Comparison of ENCODE assay signal across 23 cellular contexts in genomic region chr11:47306484-47306844, GRCh38. TPM values are rescaled to one million over a fixed set of nuclear protein-coding genes. Genes with fewer than 3 reads are reported as not detected.
DNase-seq lines count a peak whose midpoint lies in the region; ATAC-seq and TF ChIP-seq lines count a peak whose summit lies in the region.
"Had no signal": no experiment of that assay in that cellular context is flagged by ENCODE, and none has a peak within 500 bp of the region (broad histone marks: within the 10 kb centered on the region; RNA-seq: fewer than 3 reads in every experiment).

No MANE protein-coding gene starts in this region.

- peaks cover 8% of the 10 kb centered on the region for H3K9me3 ChIP-seq in A673 (ENCODE audit: low read depth, low read length, poor library complexity, severe bottlenecking)
- H3K9me3 ChIP-seq in gastrocnemius medialis: no peaks in the 10 kb centered on the region
- H3K9me3 ChIP-seq in transverse colon: peaks cover 0 to 4% of the 10 kb centered on the region in 2 donors

- in situ Hi-C loops in gastrocnemius medialis (cut with MboI; ENCODE audit: low sequenced_read_pairs in 4 of 4): no loop called here
- in situ Hi-C loops in transverse colon (cut with MboI; ENCODE audit: low pct_ligation_motif_present in 1 of 4, low pct_unique_long_range_greater_than_20kb in 1 of 4, low sequenced_read_pairs in 3 of 4): no loop called here

- TF ChIP-seq EP300 in transverse colon (IDR thresholded peaks at IDR 0.05; ENCODE audit: low read depth): no peak

- peak overlapping the region; percentile 84 for H3K27ac Mint-ChIP-seq in glutamatergic neuron (ENCODE audit: unreplicated experiment)
- H3K27ac Mint-ChIP-seq: activated CD4-positive, alpha-beta T cell treated with anti-CD3 and anti-CD28 coated beads, Interleukin-2, amount 10 ng/mL, durations not matched to agents 7 days and 5 days; activated naive CD8-positive, alpha-beta T cell treated with anti-CD3 and anti-CD28 coated beads for 36 hours; activated T-helper 17 cell treated with anti-CD3 and anti-CD28 coated beads, Interleukin-2, amount 50 U/mL, for 72 hours; natural killer cell had no signal

- peaks cover 21% of the 10 kb centered on the region for H3K36me3 Mint-ChIP-seq in glutamatergic neuron (ENCODE audit: unreplicated experiment)

- H3K27ac ChIP-seq in A673 (ENCODE audit: low read depth, low read length, poor library complexity, severe bottlenecking) (peak overlapping the region; percentile 31), gastrocnemius medialis (peak overlapping the region; percentile 4 to 81 (median 40)), transverse colon (no peak overlapping the region)
- H3K27ac ChIP-seq: C4-2B, VCaP had no signal

- H3K27me3 Mint-ChIP-seq in glutamatergic neuron (ENCODE audit: unreplicated experiment): peaks cover 3% of the 10 kb centered on the region
- H3K27me3 Mint-ChIP-seq: activated CD4-positive, alpha-beta T cell treated with anti-CD3 and anti-CD28 coated beads, Interleukin-2, amount 10 ng/mL, durations not matched to agents 7 days and 5 days; activated naive CD8-positive, alpha-beta T cell treated with anti-CD3 and anti-CD28 coated beads for 36 hours; activated T-helper 17 cell treated with anti-CD3 and anti-CD28 coated beads, Interleukin-2, amount 50 U/mL, for 72 hours; IgD-negative memory B cell had no signal

- TF ChIP-seq POLR2A in gastrocnemius medialis (IDR thresholded peaks at IDR 0.05) (no peak), transverse colon (IDR thresholded peaks at IDR 0.05) (no peak)

- POLR2A ChIA-PET in A673 (lab: Charles Lee; ENCODE audit: low non-redundant PET): interaction anchor here (0.6 kb wide), 1 partner anchor 47 kb away, joined by 5 read pairs; no protein-coding TSS in a partner anchor

- no TSS peak for BruUV-seq in A673 (replicated peaks; lab: Mats Ljungman, UMichigan)

- DNase-seq in A673 (ENCODE audit: low spot score) (no peak), NCI-H524 treated with DMSO at 0.1 percent for 48 hours (lab: John Stamatoyannopoulos, UW) (peak; percentile 68), glutamatergic neuron (no peak), gastrocnemius medialis (no peak), GF-D8 (lab: John Stamatoyannopoulos, UW) (no peak), transverse colon (no peak), NCI-H345 treated with DMSO at 0.1 percent for 48 hours (lab: John Stamatoyannopoulos, UW; ENCODE audit: unreplicated experiment) (no peak)
- DNase-seq: ACHN; activated CD4-positive, alpha-beta T cell treated with anti-CD3 and anti-CD28 coated beads, Interleukin-2, amount 10 ng/mL, durations not matched to agents 7 days and 5 days; activated naive CD8-positive, alpha-beta T cell treated with anti-CD3 and anti-CD28 coated beads for 36 hours; H7; natural killer cell; NCI-H1417; NCI-H2081 treated with DMSO at 0.1 percent for 48 hours; NCI-H510A treated with DMSO at 0.1 percent for 48 hours; sigmoid colon had no signal

- peak overlapping the region; percentile 16 for H3K4me3 Mint-ChIP-seq in glutamatergic neuron (ENCODE audit: unreplicated experiment)
- H3K4me3 Mint-ChIP-seq: activated CD4-positive, alpha-beta T cell treated with anti-CD3 and anti-CD28 coated beads, Interleukin-2, amount 10 ng/mL, durations not matched to agents 7 days and 5 days; activated naive CD8-positive, alpha-beta T cell treated with anti-CD3 and anti-CD28 coated beads for 36 hours; activated T-helper 17 cell treated with anti-CD3 and anti-CD28 coated beads, Interleukin-2, amount 50 U/mL, for 72 hours; IgD-negative memory B cell; natural killer cell had no signal

- H3K4me3 ChIP-seq in A673 (ENCODE audit: low read depth, low read length, poor library complexity, severe bottlenecking) (no peak overlapping the region), gastrocnemius medialis (no peak overlapping the region), transverse colon (no peak overlapping the region)
- H3K4me3 ChIP-seq: sigmoid colon had no signal

- peaks cover 8% of the 10 kb centered on the region for H3K9me3 Mint-ChIP-seq in glutamatergic neuron (ENCODE audit: unreplicated experiment)

- CTCF ChIA-PET in A673 (lab: Charles Lee): no interaction called here

- H3K27me3 ChIP-seq in A673 (replicated peaks; ENCODE audit: insufficient read depth, low read depth, low read length, poor library complexity): no peaks in the 10 kb centered on the region
- H3K27me3 ChIP-seq in gastrocnemius medialis: no peaks in the 10 kb centered on the region
- H3K27me3 ChIP-seq in transverse colon: no peaks in the 10 kb centered on the region
- H3K27me3 ChIP-seq: sigmoid colon had no signal

- TF ChIP-seq CTCF in A673 (conservative IDR thresholded peaks at IDR 0.05; ENCODE audit: low read depth, low read length) (no peak), glutamatergic neuron (IDR thresholded peaks at IDR 0.05; ENCODE audit: partially characterized antibody, unreplicated experiment) (no peak), gastrocnemius medialis (IDR thresholded peaks at IDR 0.05 in 4 of 5, conservative IDR thresholded peaks at IDR 0.05 in 1 of 5) (no peak), transverse colon (IDR thresholded peaks at IDR 0.05) (no peak)

- whole genome bisulfite sequencing in transverse colon (ENCODE audit: low coverage in 1 of 2), 2 donors: 35 to 100% methylated on average over 1 of the region's 1 CpG

- H3K4me1 ChIP-seq in A673 (ENCODE audit: insufficient read depth, low read length, poor library complexity, severe bottlenecking) (peaks cover 5% of the 10 kb centered on the region), gastrocnemius medialis (peaks cover 18% of the 10 kb centered on the region in 2 donors), transverse colon (no peaks in the 10 kb centered on the region)
- H3K4me1 ChIP-seq: sigmoid colon had no signal

- peaks cover 20% of the 10 kb centered on the region for H3K4me1 Mint-ChIP-seq in glutamatergic neuron (ENCODE audit: low read depth, unreplicated experiment)

- H3K36me3 ChIP-seq in A673 (ENCODE audit: insufficient read depth, low read length, poor library complexity, severe bottlenecking): peaks cover 98% of the 10 kb centered on the region
- H3K36me3 ChIP-seq in gastrocnemius medialis: peaks cover 4 to 72% of the 10 kb centered on the region in 2 donors
- H3K36me3 ChIP-seq in transverse colon: peaks cover 0 to 84% (median 41%) of the 10 kb centered on the region in 4 donors

- ATAC-seq in gastrocnemius medialis: no peak
- no peak for ATAC-seq in GM18511 (IDR thresholded peaks at IDR 0.05; ENCODE audit: unreplicated experiment)
- ATAC-seq: activated T-helper 17 cell treated with anti-CD3 and anti-CD28 coated beads, Interleukin-2, amount 50 U/mL, for 72 hours; natural killer cell had no signal

- intact Hi-C loops in A673 (cut with micrococcal nuclease; ENCODE audit: unreplicated experiment) (loop anchor here (5.0 kb wide), 1 partner anchor 34 kb away; the partner anchor contains the start of gene MADD), gastrocnemius medialis (cut with DNase I; ENCODE audit: low total_unique reads) (no loop called here), transverse colon (cut with DNase I; ENCODE audit: low total_unique reads) (no loop called here)

RNA-seq across cellular contexts. Expression of gene MADD, which starts 36.5 kb away (rescaled TPM):
- total RNA-seq in A673 (2021): 132 and 133 TPM in 2 replicates
- total RNA-seq in glutamatergic neuron (ENCODE audit: unreplicated experiment): 115 TPM
- 10 to 100 TPM; 39.4 to 47.9 (median 41.6) TPM for total RNA-seq in gastrocnemius medialis
- total RNA-seq in transverse colon: 100 to 1,000 TPM in 1 of 4 donors, 10 to 100 TPM in 3; 64.3 to 285 (median 71.8) TPM

RNA-seq across cellular contexts. Expression of gene MYBPC3, which starts 46.0 kb away (rescaled TPM):
- not detected in 2 replicates for total RNA-seq in A673 (2021)
- not detected for total RNA-seq in glutamatergic neuron (ENCODE audit: unreplicated experiment)
- total RNA-seq in gastrocnemius medialis: under 1 TPM in 1 of 4 donors, not detected in 3; 0.07 TPM
- not detected for total RNA-seq in transverse colon
- total RNA-seq: activated CD4-positive, alpha-beta T cell treated with anti-CD3 and anti-CD28 coated beads, Interleukin-2, amount 10 ng/mL, durations not matched to agents 7 days and 5 days; activated naive CD8-positive, alpha-beta T cell treated with anti-CD3 and anti-CD28 coated beads for 36 hours; activated T-helper 17 cell treated with anti-CD3 and anti-CD28 coated beads, Interleukin-2, amount 50 U/mL, for 72 hours; H7; M059J; sigmoid colon; T-helper 2 cell treated with Interferon-gamma antibody and Interleukin-4, amounts not matched to agents 100 ng/mL and 5 ng/mL, for 36 hours had no signal

RNA-seq across cellular contexts. Expression of gene NR1H3, which starts 48.7 kb away (rescaled TPM):
- total RNA-seq in A673 (2021) (14.5 and 19.5 TPM in 2 replicates), glutamatergic neuron (ENCODE audit: unreplicated experiment) (10.5 TPM), gastrocnemius medialis (10 to 100 TPM in 3 of 4 donors, 1 to 10 TPM in 1; 7.9 to 16.3 (median 12.1) TPM), transverse colon (100 to 1,000 TPM in 3 of 4 donors, 10 to 100 TPM in 1; 28.7 to 124 (median 113) TPM)

RNA-seq across cellular contexts. Expression of gene ACP2, which starts 57.9 kb away (rescaled TPM):
- total RNA-seq in A673 (2021) (63.3 and 68.1 TPM in 2 replicates), glutamatergic neuron (ENCODE audit: unreplicated experiment) (44.3 TPM), gastrocnemius medialis (10 to 100 TPM; 12.4 to 36.2 (median 27.9) TPM), transverse colon (100 to 1,000 TPM in 1 of 4 donors, 10 to 100 TPM in 3; 66.3 to 120 (median 88.9) TPM)

Comparison
In these comparisons a context has a peak if more than half of its experiments do, and no peak if none do; other contexts are left out.
1. H3K27ac ChIP-seq: peak in A673 (single experiment) and gastrocnemius medialis (4 of 4); none in transverse colon (0 of 4).